In genomic region chr2:18645315-18645714, GRCh38 we compare ENCODE assay signal across 27 cellular contexts. TPM values are rescaled to one million over a fixed set of nuclear protein-coding genes. Genes with fewer than 3 reads are reported as not detected.
"Had no signal": no experiment of that assay in that cellular context is flagged by ENCODE, and none has a peak within 500 bp of the region (broad histone marks: within the 10 kb centered on the region; RNA-seq: fewer than 3 reads in every experiment).

No MANE protein-coding gene starts in this region.

- H3K4me2 ChIP-seq: smooth muscle cell had no signal

- H3K9me3 ChIP-seq: mucosa of descending colon, pancreas, right lobe of liver, stomach, testis had no signal

- FAIRE-seq: endothelial cell of umbilical vein, frontal cortex, pancreas had no signal

- DNase-seq: activated CD4-positive, alpha-beta T cell treated with anti-CD3 and anti-CD28 coated beads, Interleukin-2, amount 50 U/mL, for 1 hour; activated CD4-positive, CD25-positive, alpha-beta regulatory T cell treated with anti-CD3 and anti-CD28 coated beads, Interleukin-2, amount 50 U/mL, for 72 hours; activated CD8-positive, alpha-beta memory T cell treated with anti-CD3 and anti-CD28 coated beads for 24 hours; activated effector memory CD4-positive, alpha-beta T cell treated with anti-CD3 and anti-CD28 coated beads, Interleukin-2, amount 50 U/mL, for 16 hours; activated T-cell treated with anti-CD3 and anti-CD28 coated beads, Interleukin-2, amount 50 U/mL, for 72 hours; adrenal gland; dermis blood vessel endothelial cell; effector memory CD4-positive, alpha-beta T cell; kidney glomerular epithelial cell; left ventricle myocardium superior; mesenchymal stem cell; mucosa of descending colon; naive B cell; pancreas; right lobe of liver; stimulated activated CD4-positive, alpha-beta T cell treated with anti-CD3 and anti-CD28 coated beads, Interleukin-4, amount 100 ng/mL, for 24 hours; stomach; testis had no signal

- H3K4me3 ChIP-seq: adrenal gland, mucosa of descending colon, pancreas, right lobe of liver, smooth muscle cell, stomach, testis had no signal

- H3K27ac ChIP-seq: adrenal gland, pancreas, right lobe of liver, stomach, testis, VCaP had no signal

- ATAC-seq: activated naive CD4-positive, alpha-beta T cell treated with anti-CD3 and anti-CD28 coated beads, Interleukin-2, amount 50 U/mL, for 72 hours; activated T-cell treated with anti-CD3 and anti-CD28 coated beads, Interleukin-2, amount 50 U/mL, for 72 hours; left ventricle myocardium superior; mucosa of descending colon; pancreas; right lobe of liver; stimulated activated effector memory CD8-positive, alpha-beta T cell treated with anti-CD3 and anti-CD28 coated beads, Interleukin-12 subunit alpha, Interleukin-12 subunit beta, amount 100 ng/mL, for 72 hours had no signal

- H3K4me1 ChIP-seq: adrenal gland, pancreas, stomach had no signal

RNA-seq across cellular contexts. Expression of gene NT5C1B, which starts 55.9 kb away (rescaled TPM):
- total RNA-seq: activated naive CD4-positive, alpha-beta T cell treated with anti-CD3 and anti-CD28 coated beads, Interleukin-2, amount 50 U/mL, for 72 hours; activated T-cell treated with anti-CD3 and anti-CD28 coated beads, Interleukin-2, amount 50 U/mL, for 72 hours; adrenal gland; cardiac septum; dermis blood vessel endothelial cell; endothelial cell of umbilical vein; fibroblast of lung; frontal cortex; left ventricle myocardium superior; mucosa of descending colon; pancreas; pulmonary artery endothelial cell; right lobe of liver; smooth muscle cell; stomach had no signal
- polyA plus RNA-seq: adrenal gland, endothelial cell of umbilical vein, fibroblast of lung, smooth muscle cell, stomach had no signal
